1 cellular context compared by ENCODE assay signal in the genomic region with DNA sequence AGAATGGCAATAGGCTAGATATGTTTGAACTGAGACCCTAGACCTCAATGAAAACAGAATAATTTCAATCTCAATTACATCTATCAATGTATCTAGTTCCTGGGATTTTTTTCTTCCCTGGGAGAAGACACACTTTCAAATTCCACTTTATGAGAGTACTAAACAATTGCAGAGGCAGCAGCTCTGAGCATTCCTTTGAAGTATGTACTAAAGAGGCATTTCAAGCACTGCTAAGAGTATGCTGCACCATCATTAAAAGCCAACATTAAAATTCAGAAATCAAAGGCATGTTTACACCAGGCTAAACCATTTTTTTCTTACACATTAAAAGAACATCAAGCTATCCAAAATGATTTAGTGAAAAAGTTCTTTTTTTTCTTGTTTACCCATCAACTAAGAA.
TF ChIP-seq lines count a peak whose summit lies in the region.

No MANE protein-coding gene starts in this region.

TF ChIP-seq in K562, 482 proteins besides CTCF, POLR2A, EP300 and RAD21 (continued from another document):
- TF ChIP-seq, protein P1, sequence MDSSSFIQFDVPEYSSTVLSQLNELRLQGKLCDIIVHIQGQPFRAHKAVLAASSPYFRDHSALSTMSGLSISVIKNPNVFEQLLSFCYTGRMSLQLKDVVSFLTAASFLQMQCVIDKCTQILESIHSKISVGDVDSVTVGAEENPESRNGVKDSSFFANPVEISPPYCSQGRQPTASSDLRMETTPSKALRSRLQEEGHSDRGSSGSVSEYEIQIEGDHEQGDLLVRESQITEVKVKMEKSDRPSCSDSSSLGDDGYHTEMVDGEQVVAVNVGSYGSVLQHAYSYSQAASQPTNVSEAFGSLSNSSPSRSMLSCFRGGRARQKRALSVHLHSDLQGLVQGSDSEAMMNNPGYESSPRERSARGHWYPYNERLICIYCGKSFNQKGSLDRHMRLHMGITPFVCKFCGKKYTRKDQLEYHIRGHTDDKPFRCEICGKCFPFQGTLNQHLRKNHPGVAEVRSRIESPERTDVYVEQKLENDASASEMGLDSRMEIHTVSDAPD (CRISPR knock-in tag; IDR thresholded peaks at IDR 0.05) = no peak
- TF ChIP-seq HLTF (IDR thresholded peaks at IDR 0.05) = no peak
TF ChIP-seq in K562: peak in this region for 0.
